Comparison of ENCODE assay signal across 8 cellular contexts in the genomic region with DNA sequence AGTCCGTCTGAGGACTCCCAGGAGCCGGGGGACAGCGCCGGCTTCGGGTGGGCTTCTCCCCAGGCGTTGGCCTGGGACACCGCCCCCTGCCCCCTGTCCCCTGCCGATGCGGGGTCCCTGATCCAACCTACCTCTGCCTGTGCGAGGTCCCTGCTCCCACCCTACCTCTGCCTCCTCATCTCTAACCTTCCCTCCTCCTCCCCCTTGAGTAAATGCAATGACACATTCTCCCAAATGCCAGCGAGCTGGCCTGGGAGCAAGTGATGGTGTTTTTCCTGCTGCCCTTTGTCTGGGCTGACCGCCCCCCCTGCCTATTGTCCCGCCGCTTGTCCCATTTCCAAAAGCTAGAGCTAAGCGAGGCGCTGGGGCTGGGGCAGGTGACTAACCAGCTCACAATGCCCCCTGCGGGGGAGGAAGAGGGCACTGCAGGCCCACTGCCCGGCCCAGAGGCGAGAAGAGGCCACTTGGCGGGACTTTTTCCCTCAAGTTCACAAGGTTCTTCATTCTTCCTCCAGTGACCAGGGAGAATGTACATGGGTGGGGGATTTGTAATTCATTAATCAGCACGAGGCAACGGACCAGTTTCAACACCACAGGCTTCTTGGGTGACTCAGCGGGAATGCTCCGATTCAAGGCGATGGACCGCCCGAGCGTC. TPM values are rescaled to one million over a fixed set of nuclear protein-coding genes. Genes with fewer than 3 reads are reported as not detected.
A peak's percentile ranks its signal among the peaks of the same experiment; 100 is the strongest.
DNase-seq lines count a peak whose midpoint lies in the region; ATAC-seq and TF ChIP-seq lines count a peak whose summit lies in the region.

No MANE protein-coding gene starts in this region.

- DNase-seq in Caki2 (ENCODE audit: low read depth) (peak; percentile 100), HEK293T (ENCODE audit: extremely low spot score) (peak; percentile 52), SK-N-SH (peak; percentile 69), mammary epithelial cell (peak; percentile 97), iPS-NIHi7 (ENCODE audit: extremely low spot score) (peak; percentile 80), DMS79 treated with DMSO at 0.1 percent for 48 hours (lab: John Stamatoyannopoulos, UW) (no peak)

- intact Hi-C loops in mammary epithelial cell (cut with micrococcal nuclease), result loop anchor here (1.0 kb wide), 2 partner anchors 21 to 319 kb away; partner anchors contain the start of gene POLD4

- TF ChIP-seq RAD21 in SK-N-SH (IDR thresholded peaks at IDR 0.05; ENCODE audit: low read length), result peak; percentile 17; the same call in 1 of the 2 replicates

- H3K27me3 ChIP-seq in SK-N-SH (ENCODE audit: insufficient read depth), result no peaks in the 10 kb centered on the region
- no peaks in the 10 kb centered on the region for H3K27me3 ChIP-seq in mammary epithelial cell (ENCODE audit: insufficient read depth, low read length)

- H4K20me1 ChIP-seq in SK-N-SH (ENCODE audit: insufficient read depth) (peaks cover 28% of the 10 kb centered on the region), mammary epithelial cell (ENCODE audit: insufficient read depth, low read length) (no peaks in the 10 kb centered on the region)

- peak overlapping the region; percentile 77 for H3K4me2 ChIP-seq in SK-N-SH
- H3K4me2 ChIP-seq in mammary epithelial cell (ENCODE audit: insufficient read depth, low read depth, low read length), result peak overlapping the region; percentile 77

- H3F3A ChIP-seq in SK-N-SH (replicated peaks; ENCODE audit: insufficient read depth), result peaks cover 19% of the 10 kb centered on the region

- no peaks in the 10 kb centered on the region for H3K36me3 ChIP-seq in SK-N-SH (replicated peaks in 1 of 2; ENCODE audit: control insufficient read depth in 1 of 2, insufficient read depth in 2 of 2, low read length in 1 of 2)
- peaks cover 3% of the 10 kb centered on the region for H3K36me3 ChIP-seq in mammary epithelial cell (ENCODE audit: insufficient read depth, low read length)

- CTCF ChIA-PET in HEK293T (lab: Yijun Ruan, JAX) (interaction anchor here (0.8 to 1.5 kb wide), 8 partner anchors 8 to 29 kb away, joined by 3 to 7 read pairs (median 4); partner anchors contain the start of gene PPP1CA), SK-N-SH (lab: Yijun Ruan, JAX) (interaction anchor here (0.9 to 19.7 kb wide), 8 partner anchors 8 to 112 kb away, joined by 3 to 955 read pairs (median 6); partner anchors contain the start of gene POLD4), mammary epithelial cell (lab: Charles Lee; ENCODE audit: low non-redundant PET) (interaction anchor here (0.5 kb wide), 1 partner anchor 18 kb away, joined by 4 read pairs; the partner anchor contains the start of gene RAD9A)

- H3K27ac ChIP-seq in SK-N-SH (ENCODE audit: low read depth in 2 of 2, low read length in 1 of 2) (peak overlapping the region; percentile 67 to 96), mammary epithelial cell (ENCODE audit: insufficient read depth, low read depth, low read length) (peak overlapping the region; percentile 95), skin epidermis (peak overlapping the region in 20 of 21 experiments; percentile 81 to 99 (median 94))

- WGBS in SK-N-SH (ENCODE audit: low lambda C conversion rate), result 9% methylated on average over 23 of the region's 28 CpGs
- under 1% methylated on average over 15 of the region's 28 CpGs for WGBS in mammary epithelial cell (ENCODE audit: low coverage, missing lambda C conversion rate)

- H3K9me2 ChIP-seq in SK-N-SH, result no peaks in the 10 kb centered on the region

- H2AFZ ChIP-seq in SK-N-SH (ENCODE audit: low read depth) (no peak overlapping the region), mammary epithelial cell (ENCODE audit: low read depth, low read length) (peak overlapping the region; percentile 69)

- H3K79me2 ChIP-seq in SK-N-SH (ENCODE audit: insufficient read depth) (peaks cover 42% of the 10 kb centered on the region), mammary epithelial cell (ENCODE audit: insufficient read depth, low read length) (peaks cover 43% of the 10 kb centered on the region)

- H3K4me3 ChIP-seq in SK-N-SH (ENCODE audit: low read depth in 2 of 2, low read length in 1 of 2), result peak overlapping the region; percentile 61 to 83
- H3K4me3 ChIP-seq in mammary epithelial cell (replicated peaks in 1 of 3; ENCODE audit: insufficient read depth in 1 of 3, low read depth in 2 of 3, low read length in 3 of 3), result peak overlapping the region; percentile 66 to 84 (median 72)
- H3K4me3 ChIP-seq in skin epidermis, result peak overlapping the region; percentile 65 to 91 (median 76)

- H3K4me1 ChIP-seq in SK-N-SH (ENCODE audit: control insufficient read depth in 1 of 2, insufficient read depth in 2 of 2, low read depth in 1 of 2, low read length in 1 of 2) (peaks cover 39 to 46% of the 10 kb centered on the region in 2 experiments; a peak in 3 of 4 replicates), mammary epithelial cell (ENCODE audit: insufficient read depth, low read length) (peaks cover 54% of the 10 kb centered on the region)

- peak; percentile 55 for TF ChIP-seq CTCF in SK-N-SH (IDR thresholded peaks at IDR 0.05)
- peak; percentile 14 to 36 for TF ChIP-seq CTCF in mammary epithelial cell (conservative IDR thresholded peaks at IDR 0.05 in 1 of 2, IDR thresholded peaks at IDR 0.05 in 1 of 2; ENCODE audit: extremely low read depth in 1 of 2, insufficient read depth in 1 of 2, low read depth in 1 of 2, low read length in 2 of 2)

- ATAC-seq in GM21528 (IDR thresholded peaks at IDR 0.05; ENCODE audit: low FRiP score, unreplicated experiment), result no peak

- TSS peak; percentile 38 for BruUV-seq in mammary epithelial cell (replicated peaks; lab: Mats Ljungman, UMichigan)

- H3K9ac ChIP-seq in SK-N-SH (peak overlapping the region; percentile 100), mammary epithelial cell (ENCODE audit: insufficient read depth, low read length) (peak overlapping the region; percentile 82)

- in situ Hi-C loops in Caki2 (cut with HindIII; ENCODE audit: low pct_unique_long_range_greater_than_20kb, low sequenced_read_pairs) (no loop called here), mammary epithelial cell (cut with MboI; ENCODE audit: low sequenced_read_pairs in 2 of 2) (no loop called here)

- H3K9me3 ChIP-seq in SK-N-SH (no peaks in the 10 kb centered on the region), mammary epithelial cell (replicated peaks; ENCODE audit: insufficient read depth, low read length) (no peaks in the 10 kb centered on the region)

- peak in 1 of 2 experiments; percentile 79; a peak in 2 of 4 replicates for TF ChIP-seq EP300 in SK-N-SH (IDR thresholded peaks at IDR 0.05; ENCODE audit: borderline replicate concordance in 1 of 2, low read depth in 1 of 2, low read length in 1 of 2)

- POLR2A ChIA-PET in HEK293T (lab: Yijun Ruan, JAX) (interaction anchor here (0.7 to 0.9 kb wide), 3 partner anchors 11 to 23 kb away, joined by 3 to 4 read pairs (median 3); partner anchors contain the start of gene POLD4), SK-N-SH (lab: Yijun Ruan, JAX) (interaction anchor here (1.4 kb wide), 1 partner anchor 134 kb away, joined by 4 read pairs; no protein-coding TSS in a partner anchor)

- dilution Hi-C loops in mammary epithelial cell (cut with HindIII; ENCODE audit: low sequenced_read_pairs), result no loop called here

TF ChIP-seq in HEK293T, 16 proteins besides CTCF, POLR2A, EP300 and RAD21 (continues in another document):
- no peak for TF ChIP-seq ELF4 (IDR thresholded peaks at IDR 0.05)
- no peak for TF ChIP-seq FOXK2 (IDR thresholded peaks at IDR 0.05)
- TF ChIP-seq SUZ12 (IDR thresholded peaks at IDR 0.05), result no peak
- TF ChIP-seq SP1 (IDR thresholded peaks at IDR 0.05), result no peak
- no peak for TF ChIP-seq L3MBTL2 (conservative IDR thresholded peaks at IDR 0.05)
- no peak for TF ChIP-seq HDGF (IDR thresholded peaks at IDR 0.05; ENCODE audit: borderline replicate concordance)

TF ChIP-seq in SK-N-SH, 30 proteins besides CTCF, POLR2A, EP300 and RAD21 (continues in another document):
- TF ChIP-seq YY1 (IDR thresholded peaks at IDR 0.05; ENCODE audit: low read depth) (peak; percentile 41; the same call in 1 of the 2 replicates), TEAD4 (IDR thresholded peaks at IDR 0.05; ENCODE audit: borderline replicate concordance, insufficient read depth) (peak; percentile 68), SMC3 (IDR thresholded peaks at IDR 0.05; ENCODE audit: low read depth, low read length) (peak; percentile 14; the same call in 1 of the 2 replicates)

RNA-seq across cellular contexts. Expression of gene CLCF1, which starts 0.6 kb away (rescaled TPM):
- total RNA-seq in Caki2 (2014; rRNA removed; shearing (Covaris generic); ENCODE audit: low replicate concordance), result 6.5 and 13.4 TPM in 2 replicates
- 27.0 and 27.7 TPM in 2 replicates for polyA plus RNA-seq in SK-N-SH (2012; rRNA removed)
- polyA plus RNA-seq in SK-N-SH (2012; cell fraction: cytosol; rRNA removed), result 13.3 and 17.5 TPM in 2 replicates
- polyA plus RNA-seq in SK-N-SH (2012; cell fraction: nucleus; rRNA removed), result 61.9 and 75.9 TPM in 2 replicates
- total RNA-seq in mammary epithelial cell, result 10 to 100 TPM in 1 of 2 donors, 1 to 10 TPM in 1; 8.3 to 12.5 TPM
- polyA plus RNA-seq in mammary epithelial cell, result 15.4 TPM
- polyA minus RNA-seq in mammary epithelial cell, result 21.4 TPM

RNA-seq across cellular contexts. Expression of gene RAD9A, which starts 17.7 kb away (rescaled TPM):
- 24.4 and 26.6 TPM in 2 replicates for total RNA-seq in Caki2 (2014; rRNA removed; shearing (Covaris generic); ENCODE audit: low replicate concordance)
- polyA plus RNA-seq in SK-N-SH (2012; rRNA removed), result 21.5 and 22.3 TPM in 2 replicates
- 4.8 and 8.6 TPM in 2 replicates for polyA plus RNA-seq in SK-N-SH (2012; cell fraction: cytosol; rRNA removed)
- polyA plus RNA-seq in SK-N-SH (2012; cell fraction: nucleus; rRNA removed), result 100 and 114 TPM in 2 replicates
- 10 to 100 TPM in 1 of 2 donors, 1 to 10 TPM in 1; 6.5 to 17.2 TPM for total RNA-seq in mammary epithelial cell
- polyA plus RNA-seq in mammary epithelial cell, result 15.4 TPM
- 4.8 TPM for polyA minus RNA-seq in mammary epithelial cell

RNA-seq across cellular contexts. Expression of gene POLD4, which starts 20.7 kb away (rescaled TPM):
- 26.7 and 38.5 TPM in 2 replicates for total RNA-seq in Caki2 (2014; rRNA removed; shearing (Covaris generic); ENCODE audit: low replicate concordance)
- 80.4 and 89.4 TPM in 2 replicates for polyA plus RNA-seq in SK-N-SH (2012; rRNA removed)
- 38.1 and 46.2 TPM in 2 replicates for polyA plus RNA-seq in SK-N-SH (2012; cell fraction: cytosol; rRNA removed)
- polyA plus RNA-seq in SK-N-SH (2012; cell fraction: nucleus; rRNA removed), result 161 and 245 TPM in 2 replicates
- 10 to 100 TPM; 39.2 to 75.2 TPM for total RNA-seq in mammary epithelial cell
- 86.3 TPM for polyA plus RNA-seq in mammary epithelial cell
- 5.9 TPM for polyA minus RNA-seq in mammary epithelial cell

RNA-seq across cellular contexts. Expression of gene PPP1CA, which starts 27.6 kb away (rescaled TPM):
- 251 and 260 TPM in 2 replicates for total RNA-seq in Caki2 (2014; rRNA removed; shearing (Covaris generic); ENCODE audit: low replicate concordance)
- polyA plus RNA-seq in SK-N-SH (2012; rRNA removed), result 210 and 261 TPM in 2 replicates
- 130 and 175 TPM in 2 replicates for polyA plus RNA-seq in SK-N-SH (2012; cell fraction: cytosol; rRNA removed)
- 181 and 248 TPM in 2 replicates for polyA plus RNA-seq in SK-N-SH (2012; cell fraction: nucleus; rRNA removed)
- total RNA-seq in mammary epithelial cell, result 100 to 1,000 TPM; 178 to 182 TPM
- 331 TPM for polyA plus RNA-seq in mammary epithelial cell
- polyA minus RNA-seq in mammary epithelial cell, result 255 TPM

RNA-seq across cellular contexts. Expression of gene TBC1D10C, which starts 29.8 kb away (rescaled TPM):
- 1.6 TPM in 1 of 2 replicates, not detected in the other for total RNA-seq in Caki2 (2014; rRNA removed; shearing (Covaris generic); ENCODE audit: low replicate concordance)
- polyA plus RNA-seq in SK-N-SH (2012; rRNA removed) (0.05 TPM in 1 of 2 replicates, not detected in the other), mammary epithelial cell (not detected)
- polyA plus RNA-seq in SK-N-SH (2012; cell fraction: cytosol; rRNA removed), result not detected in 2 replicates
- polyA plus RNA-seq in SK-N-SH (2012; cell fraction: nucleus; rRNA removed), result 0.08 and 0.31 TPM in 2 replicates
- total RNA-seq in mammary epithelial cell, result under 1 TPM in 1 of 2 donors, not detected in 1; 0.17 TPM
- not detected for polyA minus RNA-seq in mammary epithelial cell
